1 cellular context compared by ENCODE assay signal in genomic region chr6:114000066-114000465, GRCh38.
TF ChIP-seq lines count a peak whose summit lies in the region.

No MANE protein-coding gene starts in this region.

TF ChIP-seq in WTC11, 78 proteins besides CTCF, POLR2A, EP300 and RAD21:
- TF ChIP-seq ZNF512 (CRISPR knock-in tag; IDR thresholded peaks at IDR 0.05; ENCODE audit: borderline replicate concordance) = no peak
- no peak for TF ChIP-seq NR2C2 (CRISPR knock-in tag; IDR thresholded peaks at IDR 0.05)
- TF ChIP-seq RORB (CRISPR knock-in tag; IDR thresholded peaks at IDR 0.05) = no peak
- no peak for TF ChIP-seq NFE2L1 (CRISPR knock-in tag; IDR thresholded peaks at IDR 0.05)
- no peak for TF ChIP-seq NR3C1 (CRISPR knock-in tag; conservative IDR thresholded peaks at IDR 0.05; ENCODE audit: low read depth)
- no peak for TF ChIP-seq ATF3 (CRISPR knock-in tag; conservative IDR thresholded peaks at IDR 0.05)
- TF ChIP-seq E2F4 (CRISPR knock-in tag; IDR thresholded peaks at IDR 0.05; ENCODE audit: borderline replicate concordance, low read depth) = no peak
- TF ChIP-seq USF1 (CRISPR knock-in tag; IDR thresholded peaks at IDR 0.05) = no peak
- no peak for TF ChIP-seq HMGXB4 (CRISPR knock-in tag; IDR thresholded peaks at IDR 0.05)
- no peak for TF ChIP-seq RELA (CRISPR knock-in tag; IDR thresholded peaks at IDR 0.05; ENCODE audit: borderline replicate concordance)
